13 cellular contexts compared by ENCODE assay signal in genomic region chr1:183638988-183639387, GRCh38. TPM values are rescaled to one million over a fixed set of nuclear protein-coding genes. Genes with fewer than 3 reads are reported as not detected.
"Had no signal": no experiment of that assay in that cellular context is flagged by ENCODE, and none has a peak within 500 bp of the region (broad histone marks: within the 10 kb centered on the region; RNA-seq: fewer than 3 reads in every experiment).

No MANE protein-coding gene starts in this region.

RNA-seq across cellular contexts. Expression of gene APOBEC4, which starts 14.1 kb away (rescaled TPM):
- total RNA-seq: cerebellum, dermis blood vessel endothelial cell, endodermal cell, esophagus mucosa, esophagus squamous epithelium, gastrocnemius medialis, glomerular endothelial cell, kidney epithelial cell, left cardiac atrium, liver, mammary epithelial cell, mucosa of gallbladder had no signal
- polyA plus RNA-seq: keratinocyte, liver, mammary epithelial cell had no signal

RNA-seq across cellular contexts. Expression of gene NCF2, which starts 48.7 kb away (rescaled TPM):
- total RNA-seq: dermis blood vessel endothelial cell had no signal
